Comparison of ENCODE assay signal across 9 cellular contexts in genomic region chr6:2971420-2972218, GRCh38. TPM values are rescaled to one million over a fixed set of nuclear protein-coding genes. Genes with fewer than 3 reads are reported as not detected.
DNase-seq lines count a peak whose midpoint lies in the region; FAIRE-seq and TF ChIP-seq lines count a peak whose summit lies in the region.
"Had no signal": no experiment of that assay in that cellular context is flagged by ENCODE, and none has a peak within 500 bp of the region (broad histone marks: within the 10 kb centered on the region; RNA-seq: fewer than 3 reads in every experiment).

Gene SERPINB6 (minus strand): TSS chr6:2971567. CDS start chr6:2959332, 12,235 bp downstream.

- FAIRE-seq in keratinocyte (lab: Jason Lieb, UNC) = no peak
- FAIRE-seq: TTC549 had no signal

- H3K9me1 ChIP-seq in keratinocyte (ENCODE audit: control insufficient read depth, extremely low read depth, insufficient read depth, low read length) = no peaks in the 10 kb centered on the region

- no peaks in the 10 kb centered on the region for H4K20me1 ChIP-seq in DOHH2 (ENCODE audit: control insufficient read depth, insufficient read depth, low read depth, low read length)
- no peaks in the 10 kb centered on the region for H4K20me1 ChIP-seq in keratinocyte (ENCODE audit: control insufficient read depth, extremely low read depth, insufficient read depth, low read length)

- no peak for TF ChIP-seq CTCF in DOHH2 (IDR thresholded peaks at IDR 0.05; ENCODE audit: low read depth, low read length, poor library complexity, severe bottlenecking)
- TF ChIP-seq CTCF in coronary artery (IDR thresholded peaks at IDR 0.05) = no peak
- TF ChIP-seq CTCF in keratinocyte (optimal IDR thresholded peaks at IDR 0.05 in 1 of 3, IDR thresholded peaks at IDR 0.05 in 1 of 3, conservative IDR thresholded peaks at IDR 0.05 in 1 of 3; ENCODE audit: extremely low read depth in 1 of 3, insufficient read depth in 2 of 3, low read length in 3 of 3) = no peak

- H3K27ac ChIP-seq in DOHH2 (ENCODE audit: low read depth, low read length) (no peak within 1 kb of the TSS), coronary artery (peak within 1 kb of the TSS; percentile 99), keratinocyte (ENCODE audit: control insufficient read depth, insufficient read depth, low read length) (peak within 1 kb of the TSS; percentile 50)

- H2AFZ ChIP-seq in keratinocyte (ENCODE audit: control insufficient read depth, low read length) = peak within 1 kb of the TSS; percentile 92

- H3K9ac ChIP-seq in keratinocyte (ENCODE audit: control insufficient read depth, extremely low read depth, insufficient read depth, low read length) (peak within 1 kb of the TSS; percentile 79), skeletal muscle satellite cell (ENCODE audit: low read depth, low read length) (peak within 1 kb of the TSS; percentile 86)

- H3K36me3 ChIP-seq in DOHH2 (ENCODE audit: control insufficient read depth, low read length) (no peaks in the 10 kb centered on the region), keratinocyte (ENCODE audit: control insufficient read depth in 2 of 2, extremely low read depth in 1 of 2, insufficient read depth in 2 of 2, low read length in 2 of 2) (no peaks in the 10 kb centered on the region), skeletal muscle satellite cell (ENCODE audit: insufficient read depth, low read length) (peaks cover 7% of the 10 kb centered on the region)

- no peaks in the 10 kb centered on the region for H3K9me2 ChIP-seq in DOHH2 (replicated peaks; ENCODE audit: control insufficient read depth, low read length)

- peak within 1 kb of the TSS; percentile 90 for H3K4me2 ChIP-seq in DOHH2 (ENCODE audit: low read length)
- H3K4me2 ChIP-seq in keratinocyte (ENCODE audit: control insufficient read depth, extremely low read depth, insufficient read depth, low read depth, low read length) = peak within 1 kb of the TSS; percentile 82
- H3K4me2 ChIP-seq in skeletal muscle satellite cell (ENCODE audit: low read length) = peak within 1 kb of the TSS; percentile 86

- H3K79me2 ChIP-seq in DOHH2 (ENCODE audit: control insufficient read depth, low read length) (no peaks in the 10 kb centered on the region), keratinocyte (ENCODE audit: control insufficient read depth, insufficient read depth, low read length) (no peaks in the 10 kb centered on the region)

- peak within 1 kb of the TSS; percentile 76 for H3K4me3 ChIP-seq in DOHH2 (ENCODE audit: low read length)
- peak within 1 kb of the TSS; percentile 85 for H3K4me3 ChIP-seq in coronary artery
- peak within 1 kb of the TSS; percentile 61 to 78 (median 74) for H3K4me3 ChIP-seq in keratinocyte (ENCODE audit: control insufficient read depth in 2 of 3, extremely low read depth in 1 of 3, insufficient read depth in 2 of 3, low read depth in 1 of 3, low read length in 3 of 3)
- peak within 1 kb of the TSS; percentile 73 for H3K4me3 ChIP-seq in skeletal muscle satellite cell (ENCODE audit: low read length)

- H3K9me3 ChIP-seq in DOHH2 (ENCODE audit: control insufficient read depth, insufficient read depth, low read length) = no peaks in the 10 kb centered on the region
- no peaks in the 10 kb centered on the region for H3K9me3 ChIP-seq in keratinocyte (ENCODE audit: control insufficient read depth, low read depth, low read length)
- H3K9me3 ChIP-seq in skeletal muscle satellite cell (replicated peaks; ENCODE audit: low read length) = no peaks in the 10 kb centered on the region

- DNase-seq in LHCN-M2 (ENCODE audit: low read depth) (peak; percentile 71), coronary artery (ENCODE audit: low spot score) (peak; percentile 90), keratinocyte (ENCODE audit: low read depth, low spot score) (no peak), DMS79 treated with DMSO at 0.1 percent for 48 hours (lab: John Stamatoyannopoulos, UW) (no peak), NCI-H187 (lab: John Stamatoyannopoulos, UW) (no peak)
- DNase-seq in activated CD4-positive, alpha-beta T cell treated with anti-CD3 and anti-CD28 coated beads for 48 hours = peak; percentile 51

- H3K27me3 ChIP-seq in DOHH2 (ENCODE audit: control insufficient read depth, low read length) = peaks cover 48% of the 10 kb centered on the region
- H3K27me3 ChIP-seq in keratinocyte (ENCODE audit: control insufficient read depth, extremely low read depth, insufficient read depth, low read length) = no peaks in the 10 kb centered on the region
- no peaks in the 10 kb centered on the region for H3K27me3 ChIP-seq in skeletal muscle satellite cell (ENCODE audit: control insufficient read depth, insufficient read depth, low read length)

- dilution Hi-C loops in keratinocyte (cut with MboI; ENCODE audit: extremely low pct_ligation_motif_present, low sequenced_read_pairs) = no loop called here

- peaks cover 28% of the 10 kb centered on the region for H3K4me1 ChIP-seq in DOHH2 (ENCODE audit: control insufficient read depth, low read length)
- H3K4me1 ChIP-seq in keratinocyte (ENCODE audit: control insufficient read depth, extremely low read depth, insufficient read depth, low read length) = peaks cover 3% of the 10 kb centered on the region
- H3K4me1 ChIP-seq in skeletal muscle satellite cell (ENCODE audit: control insufficient read depth, insufficient read depth, low read length) = peaks cover 29% of the 10 kb centered on the region

- H3F3A ChIP-seq in DOHH2 (ENCODE audit: control insufficient read depth, insufficient read depth) = peaks cover 15% of the 10 kb centered on the region

RNA-seq across cellular contexts. Expression of gene SERPINB6, which starts in this region (rescaled TPM):
- total RNA-seq in LHCN-M2 (2014; rRNA removed) = 150 and 160 TPM in 2 replicates
- 127 TPM for polyA plus RNA-seq in LHCN-M2 (2012)
- polyA plus RNA-seq in keratinocyte = 66.1 to 78.2 TPM (median 66.4 TPM) in 3 replicates
- 43.0 TPM for polyA plus RNA-seq in keratinocyte (2011; ENCODE audit: low read depth)
- 84.2 and 87.7 TPM in 2 replicates for polyA plus RNA-seq in keratinocyte (2011; cell fraction: cytosol; rRNA removed)
- 72.5 and 77.2 TPM in 2 replicates for polyA plus RNA-seq in keratinocyte (2011; cell fraction: nucleus; rRNA removed)
- polyA plus RNA-seq in keratinocyte (2012; ENCODE audit: low replicate concordance) = 41.9 and 70.2 TPM in 2 replicates
- polyA minus RNA-seq in keratinocyte = 36.0 to 55.1 TPM (median 46.5 TPM) in 3 replicates
- 46.2 TPM for polyA minus RNA-seq in keratinocyte (2011; cell fraction: cytosol; rRNA and poly(A)+ RNA removed)
- 18.0 and 28.6 TPM in 2 replicates for polyA minus RNA-seq in keratinocyte (2011; cell fraction: nucleus; rRNA and poly(A)+ RNA removed)
- total RNA-seq in skeletal muscle satellite cell (2012; rRNA removed) = 81.6 and 82.6 TPM in 2 replicates

Comparison
In these comparisons a context has a peak if more than half of its experiments do, and no peak if none do; other contexts are left out.
1. DNase-seq: peak in LHCN-M2 (single experiment), activated CD4-positive, alpha-beta T cell treated with anti-CD3 and anti-CD28 coated beads for 48 hours (single experiment) and coronary artery (single experiment); none in keratinocyte (single experiment), DMS79 treated with DMSO at 0.1 percent for 48 hours (single experiment) and NCI-H187 (0 of 2).
2. Peak in every context shown above with its lines, with median percentiles within 50 percentile points of each other: H3K4me2 ChIP-seq and H3K4me3 ChIP-seq.